In the genomic region with DNA sequence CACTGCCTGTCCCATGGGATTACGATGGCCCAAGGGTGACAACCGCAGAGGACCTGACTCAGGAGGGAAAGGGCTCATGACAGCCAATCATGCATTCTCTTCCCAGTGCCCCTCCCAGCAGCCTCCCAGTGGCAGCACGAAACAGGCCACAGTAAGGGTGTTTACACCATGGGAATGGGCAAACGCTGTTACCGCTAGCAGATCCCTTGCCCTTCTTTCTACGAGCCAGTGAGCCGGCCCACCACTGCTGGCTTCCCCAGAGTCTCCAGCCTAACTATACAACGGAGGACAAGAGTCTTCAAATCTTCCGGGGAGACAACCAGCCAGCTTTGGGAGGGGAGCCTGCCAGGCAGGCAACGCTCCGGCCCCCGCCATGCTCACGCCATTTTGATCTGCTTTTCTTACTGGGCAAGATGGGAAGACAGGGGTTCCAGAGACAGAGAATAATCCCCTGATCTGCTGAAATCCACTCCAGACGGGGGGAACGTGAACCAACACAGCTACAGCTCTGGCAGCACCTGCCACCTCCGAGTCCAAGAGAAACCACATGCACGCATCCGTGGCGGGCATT, we compare ENCODE assay signal across 9 cellular contexts.
"Had no signal": no experiment of that assay in that cellular context is flagged by ENCODE, and none has a peak within 500 bp of the region (broad histone marks: within the 10 kb centered on the region; RNA-seq: fewer than 3 reads in every experiment).

No MANE protein-coding gene starts in this region.

- H3K27ac ChIP-seq: stomach had no signal

- H3K4me3 ChIP-seq: stomach had no signal

- DNase-seq: activated CD4-positive, CD25-positive, alpha-beta regulatory T cell; activated naive CD4-positive, alpha-beta T cell treated with anti-CD3 and anti-CD28 coated beads, Interleukin-2, amount 50 U/mL, for 16 hours; activated T-cell treated with anti-CD3 and anti-CD28 coated beads, Interleukin-2, amount 50 U/mL, for 1 hour; effector memory CD4-positive, alpha-beta T cell; erythroblast; mammary epithelial cell; SK-N-SH; stomach had no signal

- H3K27me3 ChIP-seq: stomach had no signal

- ATAC-seq: natural killer cell treated with Interleukin-12 subunit alpha and Interleukin-12 subunit beta and Interleukin-15 and Interleukin-18, amount 100 ng/mL, for 72 hours had no signal

- H3K9me3 ChIP-seq: SK-N-SH, stomach had no signal

- H3K9ac ChIP-seq: SK-N-SH had no signal
